Comparison of ENCODE assay signal across 26 cellular contexts in genomic region chr6:29953706-29954105, GRCh38. TPM values are rescaled to one million over a fixed set of nuclear protein-coding genes. Genes with fewer than 3 reads are reported as not detected.
DNase-seq lines count a peak whose midpoint lies in the region; ATAC-seq and TF ChIP-seq lines count a peak whose summit lies in the region.
"Had no signal": no experiment of that assay in that cellular context is flagged by ENCODE, and none has a peak within 500 bp of the region (broad histone marks: within the 10 kb centered on the region; RNA-seq: fewer than 3 reads in every experiment).

No MANE protein-coding gene starts in this region.

- intact Hi-C loops in dendritic cell treated with granulocyte-macrophage colony-stimulating factor and Interleukin-4, amounts not matched to agents 40 ng/mL and 50 ng/mL, for 4 days (cut with micrococcal nuclease), result no loop called here
- intact Hi-C loops in psoas muscle (cut with DNase I), result no loop called here

- H3K4me1 ChIP-seq in psoas muscle, result no peaks in the 10 kb centered on the region
- H3K4me1 ChIP-seq: BE2C, breast epithelium, pancreas had no signal

- H3K27ac ChIP-seq in psoas muscle, result peak overlapping the region; percentile 71
- no peak overlapping the region for H3K27ac ChIP-seq in substantia nigra (ENCODE audit: low read depth, low read length, poor library complexity, severe bottlenecking)
- H3K27ac ChIP-seq: breast epithelium, pancreas had no signal

- no peaks in the 10 kb centered on the region for H3K27me3 ChIP-seq in psoas muscle (ENCODE audit: insufficient read depth in 3 of 3, low read length in 2 of 3)
- H3K27me3 ChIP-seq: BE2C, breast epithelium, pancreas had no signal

- ATAC-seq in psoas muscle, result no peak
- no peak for ATAC-seq in activated T-helper 17 cell treated with anti-CD3 and anti-CD28 coated beads, Interleukin-2, amount 50 U/mL, for 72 hours (replicated peaks)
- ATAC-seq: CD8-positive, alpha-beta T cell had no signal

- no peak for TF ChIP-seq CTCF in psoas muscle (IDR thresholded peaks at IDR 0.05)

- in situ Hi-C loops in Caki2 (cut with HindIII; ENCODE audit: low pct_unique_long_range_greater_than_20kb, low sequenced_read_pairs), result no loop called here

- H3K27me3 Mint-ChIP-seq in dendritic cell treated with granulocyte-macrophage colony-stimulating factor and Interleukin-4, amounts not matched to agents 40 ng/mL and 50 ng/mL, for 4 days, result no peaks in the 10 kb centered on the region
- no peaks in the 10 kb centered on the region for H3K27me3 Mint-ChIP-seq in T-helper 2 cell treated with Interferon-gamma antibody and Interleukin-4, amounts not matched to agents 5 μg/mL and 100 μg/mL, for 36 hours (ENCODE audit: low read depth)
- no peaks in the 10 kb centered on the region for H3K27me3 Mint-ChIP-seq in activated T-helper 17 cell treated with anti-CD3 and anti-CD28 coated beads, Interleukin-2, amount 50 U/mL, for 72 hours
- H3K27me3 Mint-ChIP-seq: activated naive CD8-positive, alpha-beta T cell treated with anti-CD3 and anti-CD28 coated beads for 36 hours; stimulated activated naive CD8-positive, alpha-beta T cell treated with anti-CD3 and anti-CD28 coated beads, Interleukin-15, Interleukin-2, amounts not matched to agents 100 ng/mL and 50 ng/mL, for 24 hours had no signal

- peak overlapping the region; percentile 45 for H3K27ac Mint-ChIP-seq in dendritic cell treated with granulocyte-macrophage colony-stimulating factor and Interleukin-4, amounts not matched to agents 40 ng/mL and 50 ng/mL, for 4 days
- no peak overlapping the region for H3K27ac Mint-ChIP-seq in T-helper 2 cell treated with Interferon-gamma antibody and Interleukin-4, amounts not matched to agents 5 μg/mL and 100 μg/mL, for 36 hours
- no peak overlapping the region for H3K27ac Mint-ChIP-seq in activated T-helper 17 cell treated with anti-CD3 and anti-CD28 coated beads, Interleukin-2, amount 50 U/mL, for 72 hours
- H3K27ac Mint-ChIP-seq: activated naive CD8-positive, alpha-beta T cell treated with anti-CD3 and anti-CD28 coated beads for 36 hours; CD8-positive, alpha-beta T cell; stimulated activated naive CD8-positive, alpha-beta T cell treated with anti-CD3 and anti-CD28 coated beads, Interleukin-15, Interleukin-2, amounts not matched to agents 100 ng/mL and 50 ng/mL, for 24 hours had no signal

- peak; percentile 79 for DNase-seq in Caki2 (ENCODE audit: low read depth)
- DNase-seq in M059J (ENCODE audit: low read depth), result peak; percentile 62
- no peak for DNase-seq in psoas muscle
- DNase-seq in HPDE6-E6E7 (ENCODE audit: extremely low spot score), result no peak
- DNase-seq in T-helper 2 cell treated with Interferon-gamma antibody and Interleukin-4, amounts not matched to agents 5 μg/mL and 100 μg/mL, for 36 hours (ENCODE audit: low spot score), result no peak
- no peak for DNase-seq in substantia nigra (lab: John Stamatoyannopoulos, UW)
- DNase-seq: activated CD4-positive, alpha-beta T cell treated with anti-CD3 and anti-CD28 coated beads for 4 hours; activated CD8-positive, alpha-beta memory T cell treated with anti-CD3 and anti-CD28 coated beads for 24 hours; activated effector memory CD4-positive, alpha-beta T cell treated with Interleukin-2 at 50 U/mL for 16 hours; activated naive CD8-positive, alpha-beta T cell treated with anti-CD3 and anti-CD28 coated beads for 36 hours; activated T-cell treated with anti-CD3 and anti-CD28 coated beads for 4 hours; anterior cingulate cortex; BE2C; CD8-positive, alpha-beta T cell; immature natural killer cell; NCI-H2107; NCI-H345; NCI-H69; pancreas; stimulated activated CD4-positive, alpha-beta T cell treated with anti-CD3 and anti-CD28 coated beads, Interleukin-2, amount 100 ng/mL, for 24 hours; T-helper 2 cell had no signal

- no peak overlapping the region for H3K4me3 Mint-ChIP-seq in dendritic cell treated with granulocyte-macrophage colony-stimulating factor and Interleukin-4, amounts not matched to agents 40 ng/mL and 50 ng/mL, for 4 days
- no peak overlapping the region for H3K4me3 Mint-ChIP-seq in T-helper 2 cell treated with Interferon-gamma antibody and Interleukin-4, amounts not matched to agents 5 μg/mL and 100 μg/mL, for 36 hours
- H3K4me3 Mint-ChIP-seq in activated T-helper 17 cell treated with anti-CD3 and anti-CD28 coated beads, Interleukin-2, amount 50 U/mL, for 72 hours, result no peak overlapping the region
- H3K4me3 Mint-ChIP-seq: activated naive CD8-positive, alpha-beta T cell treated with anti-CD3 and anti-CD28 coated beads for 36 hours; CD8-positive, alpha-beta T cell; immature natural killer cell; stimulated activated naive CD8-positive, alpha-beta T cell treated with anti-CD3 and anti-CD28 coated beads, Interleukin-15, Interleukin-2, amounts not matched to agents 100 ng/mL and 50 ng/mL, for 24 hours had no signal

- H3K9me3 ChIP-seq in psoas muscle, result no peaks in the 10 kb centered on the region
- H3K9me3 ChIP-seq: BE2C, breast epithelium, pancreas, thoracic aorta had no signal

- 0 to 67% (median 27%) methylated on average over 1 to 2 of the region's 2 CpGs for WGBS in psoas muscle, 3 donors

- H3K36me3 ChIP-seq in psoas muscle (ENCODE audit: insufficient read depth in 1 of 2, low read depth in 1 of 2), result peaks cover 0 to 2% of the 10 kb centered on the region in 2 donors
- H3K36me3 ChIP-seq: BE2C, breast epithelium, pancreas, thoracic aorta had no signal

- H3K4me1 Mint-ChIP-seq in dendritic cell treated with granulocyte-macrophage colony-stimulating factor and Interleukin-4, amounts not matched to agents 40 ng/mL and 50 ng/mL, for 4 days (ENCODE audit: low read depth), result peaks cover 24% of the 10 kb centered on the region
- H3K4me1 Mint-ChIP-seq in T-helper 2 cell treated with Interferon-gamma antibody and Interleukin-4, amounts not matched to agents 5 μg/mL and 100 μg/mL, for 36 hours (ENCODE audit: low read depth), result no peaks in the 10 kb centered on the region
- no peaks in the 10 kb centered on the region for H3K4me1 Mint-ChIP-seq in activated T-helper 17 cell treated with anti-CD3 and anti-CD28 coated beads, Interleukin-2, amount 50 U/mL, for 72 hours

- H3K4me3 ChIP-seq in psoas muscle, result no peak overlapping the region
- H3K4me3 ChIP-seq: breast epithelium, pancreas, thoracic aorta had no signal

- H3K9me3 Mint-ChIP-seq in dendritic cell treated with granulocyte-macrophage colony-stimulating factor and Interleukin-4, amounts not matched to agents 40 ng/mL and 50 ng/mL, for 4 days, result no peaks in the 10 kb centered on the region
- no peaks in the 10 kb centered on the region for H3K9me3 Mint-ChIP-seq in T-helper 2 cell treated with Interferon-gamma antibody and Interleukin-4, amounts not matched to agents 5 μg/mL and 100 μg/mL, for 36 hours
- H3K9me3 Mint-ChIP-seq in activated T-helper 17 cell treated with anti-CD3 and anti-CD28 coated beads, Interleukin-2, amount 50 U/mL, for 72 hours, result no peaks in the 10 kb centered on the region
- H3K9me3 Mint-ChIP-seq: activated naive CD8-positive, alpha-beta T cell treated with anti-CD3 and anti-CD28 coated beads for 36 hours; CD8-positive, alpha-beta T cell; immature natural killer cell; stimulated activated naive CD8-positive, alpha-beta T cell treated with anti-CD3 and anti-CD28 coated beads, Interleukin-15, Interleukin-2, amounts not matched to agents 100 ng/mL and 50 ng/mL, for 24 hours had no signal

- peaks cover 12% of the 10 kb centered on the region for H3K36me3 Mint-ChIP-seq in dendritic cell treated with granulocyte-macrophage colony-stimulating factor and Interleukin-4, amounts not matched to agents 40 ng/mL and 50 ng/mL, for 4 days (ENCODE audit: low read depth)
- H3K36me3 Mint-ChIP-seq in T-helper 2 cell treated with Interferon-gamma antibody and Interleukin-4, amounts not matched to agents 5 μg/mL and 100 μg/mL, for 36 hours (ENCODE audit: low read depth), result peaks cover 10% of the 10 kb centered on the region
- no peaks in the 10 kb centered on the region for H3K36me3 Mint-ChIP-seq in activated T-helper 17 cell treated with anti-CD3 and anti-CD28 coated beads, Interleukin-2, amount 50 U/mL, for 72 hours (ENCODE audit: low read depth)

RNA-seq across cellular contexts. Expression of gene HLA-A, which starts 11.4 kb away (rescaled TPM):
- total RNA-seq in Caki2 (2014; rRNA removed; shearing (Covaris generic); ENCODE audit: low replicate concordance), result 1,302 and 1,396 TPM in 2 replicates
- 1,733 and 2,135 TPM in 2 replicates for total RNA-seq in M059J (2014; rRNA removed; shearing (Covaris generic))
- total RNA-seq in psoas muscle, result 100 to 1,000 TPM in 3 of 4 donors, 10 to 100 TPM in 1; 86.6 to 204 (median 182) TPM
- polyA plus RNA-seq in psoas muscle, result 100 to 1,000 TPM in 2 of 3 donors, 10 to 100 TPM in 1; 88.0 to 290 (median 125) TPM
- total RNA-seq in activated T-helper 17 cell treated with anti-CD3 and anti-CD28 coated beads, Interleukin-2, amount 50 U/mL, for 72 hours, result 1,000 to 10,000 TPM; 1,094 to 1,926 TPM

Comparison
In these comparisons a context has a peak if more than half of its experiments do, and no peak if none do; other contexts are left out.
1. DNase-seq: peak in Caki2 (single experiment) and M059J (single experiment); none in psoas muscle (0 of 2), HPDE6-E6E7 (single experiment), T-helper 2 cell treated with Interferon-gamma antibody and Interleukin-4, amounts not matched to agents 5 μg/mL and 100 μg/mL, for 36 hours (single experiment) and substantia nigra (0 of 49).